19 cellular contexts compared by ENCODE assay signal in the genomic region with DNA sequence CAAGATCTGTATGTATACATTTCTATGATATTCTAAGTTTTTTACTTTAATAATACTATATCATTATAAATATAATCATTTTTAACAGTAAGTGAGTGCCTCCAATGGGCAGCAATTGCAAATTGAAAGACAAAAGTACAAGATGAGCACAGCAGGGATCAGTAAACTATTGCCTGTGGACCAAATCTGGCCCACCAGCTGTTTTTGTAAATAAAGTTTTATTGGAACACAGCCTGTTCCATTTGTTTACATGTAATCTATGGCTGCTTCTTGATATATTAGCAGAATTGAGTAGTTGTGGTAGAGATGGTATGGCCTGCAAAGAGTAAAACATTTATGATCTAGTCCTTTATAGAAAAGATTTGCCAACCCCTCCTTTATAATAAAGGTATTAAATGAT. TPM values are rescaled to one million over a fixed set of nuclear protein-coding genes. Genes with fewer than 3 reads are reported as not detected.
A peak's percentile ranks its signal among the peaks of the same experiment; 100 is the strongest.
DNase-seq lines count a peak whose midpoint lies in the region; ATAC-seq and TF ChIP-seq lines count a peak whose summit lies in the region.
"Had no signal": no experiment of that assay in that cellular context is flagged by ENCODE, and none has a peak within 500 bp of the region (broad histone marks: within the 10 kb centered on the region; RNA-seq: fewer than 3 reads in every experiment).

No MANE protein-coding gene starts in this region.

- H3K79me2 ChIP-seq in hepatocyte: peaks cover 38% of the 10 kb centered on the region

- H3K9me3 Mint-ChIP-seq in progenitor cell of endocrine pancreas (ENCODE audit: low read depth): no peaks in the 10 kb centered on the region
- H3K9me3 Mint-ChIP-seq: GM23338, H9 had no signal

- peaks cover 38% of the 10 kb centered on the region for H3K4me1 Mint-ChIP-seq in progenitor cell of endocrine pancreas (ENCODE audit: low read depth)
- H3K4me1 Mint-ChIP-seq: CD4-positive, alpha-beta memory T cell had no signal

- H4K20me1 ChIP-seq in hepatocyte (ENCODE audit: insufficient read depth, poor library complexity, severe bottlenecking): no peaks in the 10 kb centered on the region

- intact Hi-C loops in heart left ventricle (cut with DNase I): loop anchor here in 4 of 10 donors (5.0 to 10.0 kb wide), 2 partner anchors 85 to 87 kb away; no protein-coding TSS in a partner anchor

- H3K27ac ChIP-seq in hepatocyte: no peak overlapping the region
- H3K27ac ChIP-seq in heart left ventricle: no peak overlapping the region

- ATAC-seq in heart left ventricle: no peak
- ATAC-seq: GM23338, HCT116 had no signal

- TF ChIP-seq CTCF in hepatocyte (IDR thresholded peaks at IDR 0.05; ENCODE audit: poor library complexity): no peak
- no peak for TF ChIP-seq CTCF in progenitor cell of endocrine pancreas (IDR thresholded peaks at IDR 0.05; ENCODE audit: unreplicated experiment)
- no peak for TF ChIP-seq CTCF in heart left ventricle (IDR thresholded peaks at IDR 0.05)

- peak; percentile 84 for DNase-seq in NCI-H69 (lab: John Stamatoyannopoulos, UW)
- DNase-seq in hepatocyte (ENCODE audit: low spot score): no peak
- DNase-seq in progenitor cell of endocrine pancreas (ENCODE audit: low spot score, unreplicated experiment): no peak
- no peak for DNase-seq in heart left ventricle
- DNase-seq in NCI-H2196 (lab: John Stamatoyannopoulos, UW; ENCODE audit: unreplicated experiment): no peak
- no peak for DNase-seq in SHP77 (lab: John Stamatoyannopoulos, UW)
- DNase-seq: C1 segment of cervical spinal cord; CD4-positive, alpha-beta memory T cell; COR-L47; DMS 273 treated with DMSO at 0.1 percent for 48 hours; DMS79; EL; GDM1; H9 had no signal

- H3K27me3 Mint-ChIP-seq in progenitor cell of endocrine pancreas: no peaks in the 10 kb centered on the region
- H3K27me3 Mint-ChIP-seq: CD4-positive, alpha-beta memory T cell had no signal

- H2AFZ ChIP-seq in hepatocyte: no peak overlapping the region
- H2AFZ ChIP-seq: GM23338 had no signal

- peaks cover 2% of the 10 kb centered on the region for H3K36me3 Mint-ChIP-seq in progenitor cell of endocrine pancreas (ENCODE audit: insufficient read depth)
- H3K36me3 Mint-ChIP-seq: CD4-positive, alpha-beta memory T cell had no signal

- H3K4me3 ChIP-seq in hepatocyte: peak overlapping the region; percentile 19
- H3K4me3 ChIP-seq in heart left ventricle: no peak overlapping the region
- H3K4me3 ChIP-seq: GM23338 had no signal

- H3K4me1 ChIP-seq in hepatocyte (ENCODE audit: insufficient read depth) (peaks cover 17% of the 10 kb centered on the region), heart left ventricle (peaks cover 0 to 9% (median 0%) of the 10 kb centered on the region in 12 donors)

- peak overlapping the region; percentile 61 for H3K4me2 ChIP-seq in hepatocyte
- H3K4me2 ChIP-seq: GM23338 had no signal

- no peaks in the 10 kb centered on the region for H3K9me2 ChIP-seq in hepatocyte (replicated peaks; ENCODE audit: insufficient read depth)

- H3K36me3 ChIP-seq in hepatocyte (replicated peaks; ENCODE audit: insufficient read depth, low read depth) (no peaks in the 10 kb centered on the region), heart left ventricle (no peaks in the 10 kb centered on the region)

- no peak overlapping the region for H3K27ac Mint-ChIP-seq in progenitor cell of endocrine pancreas
- H3K27ac Mint-ChIP-seq: CD4-positive, alpha-beta memory T cell; GM23338; H9 had no signal

- H3K9me3 ChIP-seq in hepatocyte (ENCODE audit: low read depth) (no peaks in the 10 kb centered on the region), heart left ventricle (no peaks in the 10 kb centered on the region)

- H3K4me3 Mint-ChIP-seq in progenitor cell of endocrine pancreas (ENCODE audit: low read depth): peak overlapping the region; percentile 77
- H3K4me3 Mint-ChIP-seq: CD4-positive, alpha-beta memory T cell; GM23338; H9 had no signal

- no peaks in the 10 kb centered on the region for H3K27me3 ChIP-seq in hepatocyte
- H3K27me3 ChIP-seq in heart left ventricle: no peaks in the 10 kb centered on the region

- TF ChIP-seq POLR2A in heart left ventricle (IDR thresholded peaks at IDR 0.05): no peak

RNA-seq across cellular contexts. Expression of a gene that starts 43.2 kb away (rescaled TPM):
- total RNA-seq in hepatocyte (30.6 and 32.7 TPM in 2 replicates), progenitor cell of endocrine pancreas (38.9 and 43.2 TPM in 2 replicates), heart left ventricle (10 to 100 TPM in 3 of 9 donors, 1 to 10 TPM in 5, under 1 TPM in 1; 0.37 to 20.2 (median 4.8) TPM)
- polyA plus RNA-seq in hepatocyte (9.8 and 11.0 TPM in 2 replicates), heart left ventricle (1 to 10 TPM in 1 of 2 donors, under 1 TPM in 1; 0.03 to 2.4 TPM)
- total RNA-seq: A172; A673; CD4-positive, alpha-beta memory T cell had no signal
- polyA plus RNA-seq: BJ; CD4-positive, alpha-beta memory T cell had no signal
